ENCODE assay signal across 1 cellular context in genomic region chr2:236735742-236736360, GRCh38.
A peak's percentile ranks its signal among the peaks of the same experiment; 100 is the strongest.
TF ChIP-seq lines count a peak whose summit lies in the region.

No MANE protein-coding gene starts in this region.

TF ChIP-seq in liver, 16 proteins besides CTCF, POLR2A, EP300 and RAD21 (continued from another document):
- peak; percentile 80 for TF ChIP-seq REST (IDR thresholded peaks at IDR 0.05)
